Comparison of ENCODE assay signal across 12 cellular contexts in the genomic region with DNA sequence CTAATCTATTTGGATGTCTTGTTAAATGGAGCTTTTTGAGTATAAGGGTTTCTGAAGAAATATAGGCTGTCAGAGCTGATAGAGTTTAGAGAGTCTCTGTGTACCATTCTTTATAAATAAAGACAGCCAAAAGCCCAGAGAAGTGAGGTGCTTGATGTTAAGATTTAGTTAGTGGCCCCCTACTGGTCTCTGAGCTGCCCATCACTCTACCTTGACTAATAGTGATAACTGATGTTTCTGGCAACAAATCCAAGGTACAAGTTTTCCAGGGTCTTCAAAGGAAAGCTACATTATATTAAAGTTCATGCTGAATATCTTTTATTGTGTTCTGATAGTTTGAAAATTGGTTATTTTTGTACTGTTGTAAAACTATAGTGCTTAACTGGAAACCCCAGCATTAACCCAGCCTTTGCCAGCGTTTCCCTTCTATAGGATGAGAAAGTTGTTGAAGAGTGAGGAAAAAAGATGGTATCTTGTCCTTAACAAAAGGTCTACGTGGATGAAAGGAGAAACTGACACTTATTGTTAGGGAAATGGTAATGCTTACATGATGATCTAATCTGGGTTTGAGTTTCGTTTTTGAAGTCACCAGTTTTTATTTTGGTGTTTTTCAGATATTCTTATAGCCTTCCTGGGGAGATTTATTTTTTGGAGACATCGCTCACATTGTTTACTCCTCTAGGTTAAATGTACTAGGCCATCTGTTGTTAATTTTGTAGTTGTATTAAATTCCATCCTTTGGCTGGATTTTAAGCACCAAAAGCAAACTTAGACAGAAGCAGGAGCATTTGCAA.
A peak's percentile ranks its signal among the peaks of the same experiment; 100 is the strongest.
DNase-seq lines count a peak whose midpoint lies in the region; ATAC-seq, FAIRE-seq and TF ChIP-seq lines count a peak whose summit lies in the region.
"Had no signal": no experiment of that assay in that cellular context is flagged by ENCODE, and none has a peak within 500 bp of the region (broad histone marks: within the 10 kb centered on the region; RNA-seq: fewer than 3 reads in every experiment).

No MANE protein-coding gene starts in this region.

- peak; percentile 43 for FAIRE-seq in astrocyte (lab: Jason Lieb, UNC)

- H2AFZ ChIP-seq in DND-41 (ENCODE audit: low read depth, low read length) (no peak overlapping the region), astrocyte (ENCODE audit: low read depth, low read length) (no peak overlapping the region)

- H3K36me3 ChIP-seq in DND-41 (ENCODE audit: insufficient read depth, low read length) (no peaks in the 10 kb centered on the region), astrocyte (ENCODE audit: insufficient read depth, low read length) (no peaks in the 10 kb centered on the region)
- H3K36me3 ChIP-seq: thyroid gland had no signal

- H4K20me1 ChIP-seq in DND-41 (ENCODE audit: insufficient read depth, low read length) (peaks cover 31% of the 10 kb centered on the region; the same call in 1 of the 2 replicates), astrocyte (ENCODE audit: insufficient read depth, low read length) (peaks cover 48% of the 10 kb centered on the region)

- H3K4me2 ChIP-seq in DND-41 (ENCODE audit: insufficient read depth, low read length) (no peak overlapping the region), astrocyte (ENCODE audit: low read length) (no peak overlapping the region)

- TF ChIP-seq CTCF in DND-41 (IDR thresholded peaks at IDR 0.05; ENCODE audit: borderline replicate concordance, extremely low read depth, low read length, poor library complexity, severe bottlenecking), result peak; percentile 38
- TF ChIP-seq CTCF in astrocyte (IDR thresholded peaks at IDR 0.05; ENCODE audit: insufficient read depth, low read depth, low read length), result peak; percentile 26
- peak; percentile 53 for TF ChIP-seq CTCF in neural crest cell (conservative IDR thresholded peaks at IDR 0.05)

- ATAC-seq in DND-41 (ENCODE audit: insufficient read depth, low read depth) (0 out of 3 replicates have a peak, but pooled peaks have one; percentile 48), HG02852 (IDR thresholded peaks at IDR 0.05; ENCODE audit: unreplicated experiment) (peak; percentile 35), GM21529 (IDR thresholded peaks at IDR 0.05; ENCODE audit: unreplicated experiment) (no peak)

- H3K27ac ChIP-seq in DND-41 (ENCODE audit: low read length) (no peak overlapping the region), astrocyte (ENCODE audit: low read depth, low read length) (no peak overlapping the region)
- H3K27ac ChIP-seq: thyroid gland had no signal

- H3K4me1 Mint-ChIP-seq in astrocyte (ENCODE audit: low read depth, unreplicated experiment), result peaks cover 14% of the 10 kb centered on the region
- peaks cover 36% of the 10 kb centered on the region for H3K4me1 Mint-ChIP-seq in neural crest cell

- H3K9ac ChIP-seq in DND-41 (ENCODE audit: low read depth, low read length) (no peak overlapping the region), astrocyte (ENCODE audit: low read length) (no peak overlapping the region)

- H3K27me3 ChIP-seq in DND-41 (ENCODE audit: insufficient read depth, low read length, poor library complexity), result no peaks in the 10 kb centered on the region
- H3K27me3 ChIP-seq in astrocyte (ENCODE audit: insufficient read depth, low read length), result no peaks in the 10 kb centered on the region
- H3K27me3 ChIP-seq: thyroid gland had no signal

- peaks cover 10% of the 10 kb centered on the region for H3K4me1 ChIP-seq in DND-41 (ENCODE audit: insufficient read depth, low read length)
- no peaks in the 10 kb centered on the region for H3K4me1 ChIP-seq in astrocyte (ENCODE audit: insufficient read depth, low read length)

- H3K27ac Mint-ChIP-seq in astrocyte (ENCODE audit: unreplicated experiment) (no peak overlapping the region), neural crest cell (ENCODE audit: unreplicated experiment) (no peak overlapping the region)
- H3K27ac Mint-ChIP-seq: dendritic cell treated with granulocyte-macrophage colony-stimulating factor and Interleukin-4, amounts not matched to agents 40 ng/mL and 50 ng/mL, for 4 days had no signal

- H3K36me3 Mint-ChIP-seq in astrocyte (ENCODE audit: low read depth, unreplicated experiment), result no peaks in the 10 kb centered on the region
- no peaks in the 10 kb centered on the region for H3K36me3 Mint-ChIP-seq in neural crest cell (ENCODE audit: low read depth)

- H3K27me3 Mint-ChIP-seq in astrocyte (ENCODE audit: low read depth, unreplicated experiment) (no peaks in the 10 kb centered on the region), neural crest cell (ENCODE audit: low read depth) (no peaks in the 10 kb centered on the region)
- H3K27me3 Mint-ChIP-seq: dendritic cell treated with granulocyte-macrophage colony-stimulating factor and Interleukin-4, amounts not matched to agents 40 ng/mL and 50 ng/mL, for 4 days had no signal

- H3K9me3 ChIP-seq in DND-41 (ENCODE audit: insufficient read depth, low read length, severe bottlenecking), result no peaks in the 10 kb centered on the region
- H3K9me3 ChIP-seq in astrocyte (ENCODE audit: insufficient read depth, low read depth, low read length), result no peaks in the 10 kb centered on the region
- H3K9me3 ChIP-seq: thyroid gland had no signal

- H3K79me2 ChIP-seq in DND-41 (ENCODE audit: insufficient read depth, low read length) (peaks cover 78% of the 10 kb centered on the region), astrocyte (ENCODE audit: insufficient read depth, low read length) (peaks cover 31% of the 10 kb centered on the region)

- no peak for DNase-seq in DND-41
- DNase-seq in astrocyte (ENCODE audit: low read depth), result no peak
- DNase-seq in neural crest cell (ENCODE audit: low read depth, low spot score), result no peak
- DNase-seq in NCI-H1092 treated with DMSO at 0.1 percent for 48 hours (lab: John Stamatoyannopoulos, UW), result no peak
- no peak for DNase-seq in NOMO-1 treated with DMSO at 0.1 percent for 48 hours (lab: John Stamatoyannopoulos, UW; ENCODE audit: unreplicated experiment)
- no peak for DNase-seq in amniotic stem cell (lab: John Stamatoyannopoulos, UW)
- DNase-seq: islet precursor cell, SIG-M5, thyroid gland had no signal

- H3K4me3 Mint-ChIP-seq in astrocyte (ENCODE audit: unreplicated experiment), result no peak overlapping the region
- H3K4me3 Mint-ChIP-seq in neural crest cell, result no peak overlapping the region
- H3K4me3 Mint-ChIP-seq: dendritic cell treated with granulocyte-macrophage colony-stimulating factor and Interleukin-4, amounts not matched to agents 40 ng/mL and 50 ng/mL, for 4 days had no signal

- H3K4me3 ChIP-seq in DND-41 (ENCODE audit: low read depth in 1 of 2, low read length in 2 of 2) (no peak overlapping the region), astrocyte (ENCODE audit: insufficient read depth, low read depth, low read length) (no peak overlapping the region)
- H3K4me3 ChIP-seq: thyroid gland had no signal

- H3K9me3 Mint-ChIP-seq in astrocyte (ENCODE audit: unreplicated experiment) (no peaks in the 10 kb centered on the region), neural crest cell (no peaks in the 10 kb centered on the region)
- H3K9me3 Mint-ChIP-seq: dendritic cell treated with granulocyte-macrophage colony-stimulating factor and Interleukin-4, amounts not matched to agents 40 ng/mL and 50 ng/mL, for 4 days had no signal
